Comparison of ENCODE assay signal across 39 cellular contexts in genomic region chr9:101731429-101731828, GRCh38. TPM values are rescaled to one million over a fixed set of nuclear protein-coding genes. Genes with fewer than 3 reads are reported as not detected.
"Had no signal": no experiment of that assay in that cellular context is flagged by ENCODE, and none has a peak within 500 bp of the region (broad histone marks: within the 10 kb centered on the region; RNA-seq: fewer than 3 reads in every experiment).

No MANE protein-coding gene starts in this region.

- H3K4me3 ChIP-seq: MG63 had no signal

- H3K9me3 ChIP-seq: MG63 had no signal

- H3K36me3 ChIP-seq: MG63 had no signal

- DNase-seq: Karpas-422, Kasumi-1, MG63, MM.1S, MV-4-11, NCI-H1048, NCI-H1092, NCI-H1092 treated with DMSO at 0.1 percent for 48 hours, NCI-H1105, NCI-H1105 treated with DMSO at 0.1 percent for 48 hours, NCI-H1417, NCI-H1417 treated with DMSO at 0.1 percent for 48 hours, NCI-H1436, NCI-H1436 treated with DMSO at 0.1 percent for 48 hours, NCI-H146, NCI-H1694, NCI-H1694 treated with DMSO at 0.1 percent for 48 hours, NCI-H187, NCI-H187 treated with DMSO at 0.1 percent for 48 hours, NCI-H1930, NCI-H2029, NCI-H2029 treated with DMSO at 0.1 percent for 48 hours, NCI-H2081, NCI-H2081 treated with DMSO at 0.1 percent for 48 hours, NCI-H2107, NCI-H2171, NCI-H2171 treated with DMSO at 0.1 percent for 48 hours, NCI-H2227 treated with DMSO at 0.1 percent for 48 hours, NCI-H226, NCI-H345, NCI-H446, NCI-H446 treated with DMSO at 0.1 percent for 48 hours, NCI-H510A, NCI-H510A treated with DMSO at 0.1 percent for 48 hours, NCI-H524 had no signal

RNA-seq across cellular contexts. Expression of gene GRIN3A, which starts 7.0 kb away (rescaled TPM):
- total RNA-seq: LHCN-M2, M059J, MCF 10A, NCI-H460 had no signal
